In genomic region chr2:63050916-63051794, GRCh38 we compare ENCODE assay signal across 8 cellular contexts. TPM values are rescaled to one million over a fixed set of nuclear protein-coding genes. Genes with fewer than 3 reads are reported as not detected.
A peak's percentile ranks its signal among the peaks of the same experiment; 100 is the strongest.
DNase-seq lines count a peak whose midpoint lies in the region; ATAC-seq, FAIRE-seq and TF ChIP-seq lines count a peak whose summit lies in the region.

No MANE protein-coding gene starts in this region.

- H3K36me3 ChIP-seq in keratinocyte (ENCODE audit: control insufficient read depth in 2 of 2, extremely low read depth in 1 of 2, insufficient read depth in 2 of 2, low read length in 2 of 2) (peaks cover 13 to 17% of the 10 kb centered on the region in 2 experiments), thymus (ENCODE audit: control insufficient read depth, insufficient read depth) (no peaks in the 10 kb centered on the region)

- no peak for TF ChIP-seq POLR2A in GM12892 (IDR thresholded peaks at IDR 0.05; ENCODE audit: low read depth, low read length)

- dilution Hi-C loops in keratinocyte (cut with MboI; ENCODE audit: extremely low pct_ligation_motif_present, low sequenced_read_pairs): no loop called here

- H3K9me3 ChIP-seq in keratinocyte (ENCODE audit: control insufficient read depth, low read depth, low read length): no peaks in the 10 kb centered on the region
- H3K9me3 ChIP-seq in thymus (ENCODE audit: control insufficient read depth): peaks cover 6% of the 10 kb centered on the region

- H3K79me2 ChIP-seq in keratinocyte (ENCODE audit: control insufficient read depth, insufficient read depth, low read length): peaks cover 15% of the 10 kb centered on the region

- FAIRE-seq in GM12892 (lab: Jason Lieb, UNC): peak; percentile 82
- no peak for FAIRE-seq in keratinocyte (lab: Jason Lieb, UNC)

- DNase-seq in GM12892 (ENCODE audit: insufficient read length) (peak; percentile 30), keratinocyte (ENCODE audit: low read depth, low spot score) (no peak), SHP77 (lab: John Stamatoyannopoulos, UW) (no peak), mesenteric fat pad (ENCODE audit: low spot score) (no peak)

- ATAC-seq in HG03196 (IDR thresholded peaks at IDR 0.05; ENCODE audit: unreplicated experiment): peak; percentile 1
- no peak for ATAC-seq in activated T-helper 17 cell treated with anti-CD3 and anti-CD28 coated beads, Interleukin-2, amount 50 U/mL, for 72 hours (replicated peaks)

- H3K4me3 ChIP-seq in keratinocyte (ENCODE audit: control insufficient read depth in 2 of 3, extremely low read depth in 1 of 3, insufficient read depth in 2 of 3, low read depth in 1 of 3, low read length in 3 of 3) (peak overlapping the region; percentile 59 to 99 (median 98)), thymus (ENCODE audit: low read length) (peak overlapping the region; percentile 74)

- H3K36me3 Mint-ChIP-seq in activated T-helper 17 cell treated with anti-CD3 and anti-CD28 coated beads, Interleukin-2, amount 50 U/mL, for 72 hours (ENCODE audit: low read depth): peaks cover 23% of the 10 kb centered on the region

- H3K9me3 Mint-ChIP-seq in activated T-helper 17 cell treated with anti-CD3 and anti-CD28 coated beads, Interleukin-2, amount 50 U/mL, for 72 hours: no peaks in the 10 kb centered on the region

- H3K4me1 Mint-ChIP-seq in activated T-helper 17 cell treated with anti-CD3 and anti-CD28 coated beads, Interleukin-2, amount 50 U/mL, for 72 hours: peaks cover 23% of the 10 kb centered on the region

- peaks cover 23% of the 10 kb centered on the region for H3K4me1 ChIP-seq in keratinocyte (ENCODE audit: control insufficient read depth, extremely low read depth, insufficient read depth, low read length)
- peaks cover 33% of the 10 kb centered on the region for H3K4me1 ChIP-seq in thymus (ENCODE audit: control insufficient read depth, insufficient read depth, low read length)

- H3K27me3 ChIP-seq in keratinocyte (ENCODE audit: control insufficient read depth, extremely low read depth, insufficient read depth, low read length): no peaks in the 10 kb centered on the region
- peaks cover 98% of the 10 kb centered on the region for H3K27me3 ChIP-seq in thymus (ENCODE audit: control insufficient read depth, insufficient read depth)

- TF ChIP-seq CTCF in 22Rv1 (IDR thresholded peaks at IDR 0.05) (no peak), keratinocyte (optimal IDR thresholded peaks at IDR 0.05 in 1 of 3, IDR thresholded peaks at IDR 0.05 in 1 of 3, conservative IDR thresholded peaks at IDR 0.05 in 1 of 3; ENCODE audit: extremely low read depth in 1 of 3, insufficient read depth in 2 of 3, low read length in 3 of 3) (no peak)

- no peaks in the 10 kb centered on the region for H3K9me1 ChIP-seq in keratinocyte (ENCODE audit: control insufficient read depth, extremely low read depth, insufficient read depth, low read length)

- H4K20me1 ChIP-seq in keratinocyte (ENCODE audit: control insufficient read depth, extremely low read depth, insufficient read depth, low read length): no peaks in the 10 kb centered on the region

- peaks cover 68% of the 10 kb centered on the region for H3K27me3 Mint-ChIP-seq in activated T-helper 17 cell treated with anti-CD3 and anti-CD28 coated beads, Interleukin-2, amount 50 U/mL, for 72 hours

- H2AFZ ChIP-seq in keratinocyte (ENCODE audit: control insufficient read depth, low read length): peak overlapping the region; percentile 98

- peak overlapping the region; percentile 83 for H3K4me2 ChIP-seq in keratinocyte (ENCODE audit: control insufficient read depth, extremely low read depth, insufficient read depth, low read depth, low read length)

- H3K27ac ChIP-seq in 22Rv1 (peak overlapping the region; percentile 91), keratinocyte (ENCODE audit: control insufficient read depth, insufficient read depth, low read length) (peak overlapping the region; percentile 88), thymus (ENCODE audit: low read depth) (no peak overlapping the region)

- WGBS in thymus: 2% methylated on average over 50 of the region's 50 CpGs

- no peak overlapping the region for H3K27ac Mint-ChIP-seq in activated T-helper 17 cell treated with anti-CD3 and anti-CD28 coated beads, Interleukin-2, amount 50 U/mL, for 72 hours

- H3K9ac ChIP-seq in keratinocyte (ENCODE audit: control insufficient read depth, extremely low read depth, insufficient read depth, low read length): peak overlapping the region; percentile 92

- H3K4me3 Mint-ChIP-seq in activated T-helper 17 cell treated with anti-CD3 and anti-CD28 coated beads, Interleukin-2, amount 50 U/mL, for 72 hours: peak overlapping the region; percentile 73

RNA-seq across cellular contexts. Expression of gene OTX1, which starts 0.5 kb away (rescaled TPM):
- polyA plus RNA-seq in GM12892 (2012; ENCODE audit: missing spikeins): 0.32 TPM
- total RNA-seq in activated T-helper 17 cell treated with anti-CD3 and anti-CD28 coated beads, Interleukin-2, amount 50 U/mL, for 72 hours: not detected
- polyA plus RNA-seq in keratinocyte (0.22 to 0.54 TPM (median 0.28 TPM) in 3 replicates), thymus (0.09 TPM)
- 0.55 TPM for polyA plus RNA-seq in keratinocyte (2011; ENCODE audit: low read depth)
- polyA plus RNA-seq in keratinocyte (2011; cell fraction: cytosol; rRNA removed): 0.26 and 0.35 TPM in 2 replicates
- polyA plus RNA-seq in keratinocyte (2011; cell fraction: nucleus; rRNA removed): 2.1 and 3.3 TPM in 2 replicates
- polyA plus RNA-seq in keratinocyte (2012; ENCODE audit: low replicate concordance): 2.6 and 3.1 TPM in 2 replicates
- polyA minus RNA-seq in keratinocyte: 0.10 to 1.0 TPM (median 0.20 TPM) in 3 replicates
- 1.2 TPM for polyA minus RNA-seq in keratinocyte (2011; cell fraction: cytosol; rRNA and poly(A)+ RNA removed)
- polyA minus RNA-seq in keratinocyte (2011; cell fraction: nucleus; rRNA and poly(A)+ RNA removed): 2.5 and 3.1 TPM in 2 replicates
- not detected for total RNA-seq in mesenteric fat pad
